In the genomic region with DNA sequence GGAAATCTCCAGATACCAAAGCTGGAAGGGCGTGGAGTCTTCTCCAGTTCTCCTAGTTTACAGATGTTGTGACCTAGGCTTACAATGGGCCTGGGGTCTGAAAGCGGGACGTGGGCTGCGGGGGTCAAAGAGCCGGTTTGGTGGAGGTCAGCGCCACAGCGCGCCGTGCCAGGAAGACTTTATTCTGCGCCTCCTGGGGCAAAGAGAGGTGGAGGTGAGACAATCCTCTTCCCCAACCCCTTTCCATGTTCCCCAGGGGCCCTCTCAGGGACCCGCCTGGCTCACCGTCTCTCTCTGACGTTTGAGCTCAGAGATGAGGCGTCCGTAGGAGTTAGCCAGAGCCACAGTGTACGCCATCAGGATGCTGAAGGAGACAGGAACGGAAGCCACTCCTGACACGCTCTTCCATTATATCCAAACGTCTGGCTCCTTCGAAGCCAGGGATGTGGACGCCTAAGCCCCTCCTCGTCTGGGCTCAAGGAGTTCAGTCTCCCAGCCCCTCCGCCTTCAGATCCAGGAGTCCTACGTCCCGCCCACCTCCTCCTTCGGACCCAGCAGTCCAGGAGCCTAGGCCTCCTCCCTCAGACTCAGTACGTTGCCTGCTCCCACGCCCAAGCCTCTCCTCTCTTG, we compare ENCODE assay signal across 8 cellular contexts. TPM values are rescaled to one million over a fixed set of nuclear protein-coding genes. Genes with fewer than 3 reads are reported as not detected.
A peak's percentile ranks its signal among the peaks of the same experiment; 100 is the strongest.
DNase-seq lines count a peak whose midpoint lies in the region; ATAC-seq and TF ChIP-seq lines count a peak whose summit lies in the region.

No MANE protein-coding gene starts in this region.

- H3K79me2 ChIP-seq in Loucy (ENCODE audit: insufficient read depth, low read length) = peaks cover 39% of the 10 kb centered on the region

- H3K4me2 ChIP-seq in Loucy (ENCODE audit: low read depth, low read length, poor library complexity, severe bottlenecking) = peak overlapping the region; percentile 95

- peaks cover 45% of the 10 kb centered on the region for H3K4me1 Mint-ChIP-seq in activated CD4-positive, alpha-beta T cell treated with anti-CD3 and anti-CD28 coated beads, Interleukin-2, amount 10 ng/mL, durations not matched to agents 24 days and 14 days
- H3K4me1 Mint-ChIP-seq in brain = peaks cover 49% of the 10 kb centered on the region
- peaks cover 32% of the 10 kb centered on the region for H3K4me1 Mint-ChIP-seq in memory B cell

- no peaks in the 10 kb centered on the region for H3K9me3 Mint-ChIP-seq in activated CD4-positive, alpha-beta T cell treated with anti-CD3 and anti-CD28 coated beads, Interleukin-2, amount 10 ng/mL, durations not matched to agents 24 days and 14 days
- H3K9me3 Mint-ChIP-seq in brain (peaks cover 5 to 28% (median 10%) of the 10 kb centered on the region in 5 experiments), memory B cell (peaks cover 2% of the 10 kb centered on the region)

- WGBS in aorta, 2 donors = 1% methylated on average over 28 of the region's 28 CpGs

- H3K27ac ChIP-seq in aorta (ENCODE audit: low read depth in 1 of 2, low read length in 2 of 2) = peak overlapping the region in 1 of 2 donors; percentile 66

- intact Hi-C loops in activated CD4-positive, alpha-beta T cell treated with anti-CD3 and anti-CD28 coated beads, Interleukin-2, amount 10 ng/mL, durations not matched to agents 24 days and 14 days (cut with micrococcal nuclease) = loop anchor here (5.0 kb wide), 2 partner anchors 287 to 293 kb away; partner anchors contain the start of genes LENG8 and MYADM
- intact Hi-C loops in aorta (cut with DNase I) = no loop called here

- no peaks in the 10 kb centered on the region for H3K9me2 ChIP-seq in Loucy (replicated peaks; ENCODE audit: low read depth, low read length)

- H3K27ac Mint-ChIP-seq in activated CD4-positive, alpha-beta T cell treated with anti-CD3 and anti-CD28 coated beads, Interleukin-2, amount 10 ng/mL, durations not matched to agents 24 days and 14 days = peak overlapping the region; percentile 99
- H3K27ac Mint-ChIP-seq in brain = peak overlapping the region; percentile 97 to 100 (median 99)
- peak overlapping the region; percentile 94 for H3K27ac Mint-ChIP-seq in memory B cell

- H3K36me3 ChIP-seq in Loucy (ENCODE audit: insufficient read depth, low read length) (peaks cover 16% of the 10 kb centered on the region; the same call in 1 of the 2 replicates), aorta (ENCODE audit: control insufficient read depth in 1 of 2, insufficient read depth in 2 of 2, low read length in 1 of 2) (peaks cover 0 to 1% of the 10 kb centered on the region in 2 donors)

- TF ChIP-seq CTCF in Loucy (conservative IDR thresholded peaks at IDR 0.05; ENCODE audit: low read length) = no peak
- TF ChIP-seq CTCF in brain (conservative IDR thresholded peaks at IDR 0.05) = no peak

- peak overlapping the region; percentile 91 for H3K4me3 Mint-ChIP-seq in activated CD4-positive, alpha-beta T cell treated with anti-CD3 and anti-CD28 coated beads, Interleukin-2, amount 10 ng/mL, durations not matched to agents 24 days and 14 days
- H3K4me3 Mint-ChIP-seq in brain = peak overlapping the region; percentile 93 to 99 (median 99)
- peak overlapping the region; percentile 100 for H3K4me3 Mint-ChIP-seq in memory B cell

- peak overlapping the region; percentile 86 for H3K9ac ChIP-seq in Loucy (ENCODE audit: low read depth, low read length, poor library complexity, severe bottlenecking)

- H3K4me1 ChIP-seq in Loucy (ENCODE audit: insufficient read depth, low read length, poor library complexity, severe bottlenecking) (peaks cover 21% of the 10 kb centered on the region), aorta (ENCODE audit: control insufficient read depth in 1 of 2, insufficient read depth in 2 of 2, low read length in 2 of 2) (no peaks in the 10 kb centered on the region)

- ATAC-seq in memory B cell (ENCODE audit: low read depth) (no peak), aorta (ENCODE audit: low FRiP score) (no peak), HG03025 (IDR thresholded peaks at IDR 0.05; ENCODE audit: low FRiP score, unreplicated experiment) (no peak)

- H4K20me1 ChIP-seq in Loucy (ENCODE audit: insufficient read depth, low read length, poor library complexity, severe bottlenecking) = peaks cover 12% of the 10 kb centered on the region

- H3K4me3 ChIP-seq in Loucy (ENCODE audit: low read length, poor library complexity, severe bottlenecking) = peak overlapping the region; percentile 87
- H3K4me3 ChIP-seq in aorta (ENCODE audit: low read length in 2 of 2) = peak overlapping the region; percentile 5 to 51

- no peaks in the 10 kb centered on the region for H3K27me3 Mint-ChIP-seq in activated CD4-positive, alpha-beta T cell treated with anti-CD3 and anti-CD28 coated beads, Interleukin-2, amount 10 ng/mL, durations not matched to agents 24 days and 14 days
- H3K27me3 Mint-ChIP-seq in brain (peaks cover 10% of the 10 kb centered on the region), memory B cell (peaks cover 5% of the 10 kb centered on the region)

- peak overlapping the region; percentile 95 for H2AFZ ChIP-seq in Loucy (ENCODE audit: low read length)

- H3K9me3 ChIP-seq in Loucy (ENCODE audit: insufficient read depth, low read depth, low read length) = no peaks in the 10 kb centered on the region
- no peaks in the 10 kb centered on the region for H3K9me3 ChIP-seq in aorta (ENCODE audit: control insufficient read depth, low read length)

- H3K27me3 ChIP-seq in Loucy (ENCODE audit: insufficient read depth, low read length, poor library complexity, severe bottlenecking) (no peaks in the 10 kb centered on the region), aorta (ENCODE audit: control insufficient read depth in 1 of 2, insufficient read depth in 2 of 2, low read length in 1 of 2) (no peaks in the 10 kb centered on the region)

- peaks cover 21% of the 10 kb centered on the region for H3K36me3 Mint-ChIP-seq in activated CD4-positive, alpha-beta T cell treated with anti-CD3 and anti-CD28 coated beads, Interleukin-2, amount 10 ng/mL, durations not matched to agents 24 days and 14 days (ENCODE audit: low read depth)
- H3K36me3 Mint-ChIP-seq in brain (peaks cover 31% of the 10 kb centered on the region), memory B cell (peaks cover 9% of the 10 kb centered on the region)

- DNase-seq in activated CD4-positive, alpha-beta T cell treated with anti-CD3 and anti-CD28 coated beads, Interleukin-2, amount 10 ng/mL, durations not matched to agents 24 days and 14 days = no peak
- no peak for DNase-seq in activated CD4-positive, alpha-beta T cell treated with anti-CD3 and anti-CD28 coated beads, Interleukin-2, amount 50 U/mL, for 48 hours
- DNase-seq in memory B cell (ENCODE audit: low spot score in 2 of 2) = no peak
- DNase-seq in aorta = no peak
- DNase-seq in NCI-H187 (lab: John Stamatoyannopoulos, UW) = no peak

- no peaks in the 10 kb centered on the region for H3F3A ChIP-seq in Loucy (ENCODE audit: low read depth)

RNA-seq across cellular contexts. Expression of gene LENG1, which starts 0.8 kb away (rescaled TPM):
- total RNA-seq in activated CD4-positive, alpha-beta T cell treated with anti-CD3 and anti-CD28 coated beads, Interleukin-2, amount 10 ng/mL, durations not matched to agents 24 days and 14 days = 4.6 and 5.7 TPM in 2 replicates
- polyA plus RNA-seq in brain (ENCODE audit: insufficient read depth, low read depth, low replicate concordance) = 14.0 TPM
- total RNA-seq in aorta = 1 to 10 TPM; 5.7 to 6.0 TPM
- 10 to 100 TPM in 1 of 2 donors, 1 to 10 TPM in 1; 7.5 to 10.1 TPM for polyA plus RNA-seq in aorta

RNA-seq across cellular contexts. Expression of gene TMC4, which starts 12.7 kb away (rescaled TPM):
- 0.54 and 1.1 TPM in 2 replicates for total RNA-seq in activated CD4-positive, alpha-beta T cell treated with anti-CD3 and anti-CD28 coated beads, Interleukin-2, amount 10 ng/mL, durations not matched to agents 24 days and 14 days
- polyA plus RNA-seq in brain (ENCODE audit: insufficient read depth, low read depth, low replicate concordance) (4.1 TPM), aorta (10 to 100 TPM in 1 of 2 donors, under 1 TPM in 1; 0.08 to 15.8 TPM)
- 1 to 10 TPM; 1.2 to 7.4 TPM for total RNA-seq in aorta

RNA-seq across cellular contexts. Expression of gene CNOT3, which starts 22.7 kb away (rescaled TPM):
- 64.5 and 73.4 TPM in 2 replicates for total RNA-seq in activated CD4-positive, alpha-beta T cell treated with anti-CD3 and anti-CD28 coated beads, Interleukin-2, amount 10 ng/mL, durations not matched to agents 24 days and 14 days
- polyA plus RNA-seq in brain (ENCODE audit: insufficient read depth, low read depth, low replicate concordance) = 44.6 TPM
- total RNA-seq in aorta = 10 to 100 TPM; 33.5 to 35.9 TPM
- polyA plus RNA-seq in aorta = 10 to 100 TPM; 10.4 to 54.4 TPM

RNA-seq across cellular contexts. Expression of gene MBOAT7, which starts 29.1 kb away (rescaled TPM):
- total RNA-seq in activated CD4-positive, alpha-beta T cell treated with anti-CD3 and anti-CD28 coated beads, Interleukin-2, amount 10 ng/mL, durations not matched to agents 24 days and 14 days = 289 and 291 TPM in 2 replicates
- polyA plus RNA-seq in brain (ENCODE audit: insufficient read depth, low read depth, low replicate concordance) (94.4 TPM), aorta (10 to 100 TPM; 11.9 to 22.0 TPM)
- total RNA-seq in aorta = 10 to 100 TPM; 31.3 to 40.7 TPM

RNA-seq across cellular contexts. Expression of gene TSEN34, which starts 30.8 kb away (rescaled TPM):
- 17.9 and 18.4 TPM in 2 replicates for total RNA-seq in activated CD4-positive, alpha-beta T cell treated with anti-CD3 and anti-CD28 coated beads, Interleukin-2, amount 10 ng/mL, durations not matched to agents 24 days and 14 days
- 73.5 TPM for polyA plus RNA-seq in brain (ENCODE audit: insufficient read depth, low read depth, low replicate concordance)
- 10 to 100 TPM; 24.6 to 28.1 TPM for total RNA-seq in aorta
- 10 to 100 TPM; 21.5 to 46.3 TPM for polyA plus RNA-seq in aorta
